ENCODE assay signal across 15 cellular contexts in the genomic region with DNA sequence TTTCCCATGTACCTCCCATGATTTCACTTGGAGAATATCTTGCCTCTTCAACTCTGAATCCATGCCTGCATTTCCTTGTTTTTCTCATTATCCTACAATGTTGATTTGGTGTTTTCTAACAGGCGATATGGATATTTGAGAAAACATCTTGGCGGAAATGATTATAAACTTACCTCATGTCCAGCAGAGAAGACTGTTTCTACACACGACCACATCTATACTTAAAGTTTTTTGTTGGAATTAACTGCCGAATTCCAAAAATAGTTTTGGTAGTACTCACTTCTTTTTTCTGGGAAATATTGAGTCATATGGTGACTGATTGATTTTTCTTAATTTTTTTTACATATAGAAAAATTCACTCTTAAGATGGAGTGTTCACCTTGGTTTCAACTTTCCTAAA. TPM values are rescaled to one million over a fixed set of nuclear protein-coding genes. Genes with fewer than 3 reads are reported as not detected.
A peak's percentile ranks its signal among the peaks of the same experiment; 100 is the strongest.
DNase-seq lines count a peak whose midpoint lies in the region; ATAC-seq, FAIRE-seq and TF ChIP-seq lines count a peak whose summit lies in the region.
"Had no signal": no experiment of that assay in that cellular context is flagged by ENCODE, and none has a peak within 500 bp of the region (broad histone marks: within the 10 kb centered on the region; RNA-seq: fewer than 3 reads in every experiment).

No MANE protein-coding gene starts in this region.

- intact Hi-C loops in kidney (cut with DNase I) = no loop called here

- H3K4me1 ChIP-seq in fibroblast of lung (ENCODE audit: control insufficient read depth, extremely low read depth, insufficient read depth, low read length) (no peaks in the 10 kb centered on the region), skeletal muscle satellite cell (ENCODE audit: control insufficient read depth, insufficient read depth, low read length) (peaks cover 15% of the 10 kb centered on the region), kidney (ENCODE audit: control insufficient read depth in 1 of 2, insufficient read depth in 1 of 2, low read depth in 1 of 2, low read length in 2 of 2) (no peaks in the 10 kb centered on the region)

- peak; percentile 4 for DNase-seq in H4 (ENCODE audit: low spot score)
- DNase-seq in RKO (ENCODE audit: low spot score) = peak; percentile 23
- peak; percentile 66 to 82 for DNase-seq in fibroblast of lung (ENCODE audit: low read depth in 2 of 2)
- no peak for DNase-seq in hypothalamus (lab: John Stamatoyannopoulos, UW)
- DNase-seq in kidney = no peak
- DNase-seq: activated naive CD4-positive, alpha-beta T cell treated with Interleukin-2 at 50 U/mL for 16 hours; C1 segment of cervical spinal cord; immature natural killer cell; NCI-H1092; NCI-H82; T-helper 2 cell had no signal

- H3K27me3 ChIP-seq in fibroblast of lung (ENCODE audit: control insufficient read depth, insufficient read depth, low read length) (no peaks in the 10 kb centered on the region), skeletal muscle satellite cell (ENCODE audit: control insufficient read depth, insufficient read depth, low read length) (no peaks in the 10 kb centered on the region)
- H3K27me3 ChIP-seq: cardiac muscle cell had no signal

- H3K9me3 ChIP-seq in fibroblast of lung (ENCODE audit: control insufficient read depth, insufficient read depth, low read depth, low read length) (no peaks in the 10 kb centered on the region), skeletal muscle satellite cell (replicated peaks; ENCODE audit: low read length) (no peaks in the 10 kb centered on the region), kidney (ENCODE audit: control insufficient read depth in 1 of 2, low read length in 2 of 2) (no peaks in the 10 kb centered on the region)

- no peaks in the 10 kb centered on the region for H4K20me1 ChIP-seq in fibroblast of lung (ENCODE audit: control insufficient read depth, extremely low read depth, insufficient read depth, low read length)

- FAIRE-seq in kidney (lab: Jason Lieb, UNC) = no peak

- no peak overlapping the region for H3K9ac ChIP-seq in fibroblast of lung (ENCODE audit: insufficient read depth, low read length)
- H3K9ac ChIP-seq in skeletal muscle satellite cell (ENCODE audit: low read depth, low read length) = no peak overlapping the region
- H3K9ac ChIP-seq in kidney (ENCODE audit: low read length in 2 of 2) = no peak overlapping the region

- H2AFZ ChIP-seq in fibroblast of lung (ENCODE audit: low read length) = peak overlapping the region; percentile 26

- no peaks in the 10 kb centered on the region for H3K79me2 ChIP-seq in fibroblast of lung (ENCODE audit: control insufficient read depth, insufficient read depth, low read length)

- no peak overlapping the region for H3K4me3 ChIP-seq in fibroblast of lung (replicated peaks in 1 of 4; ENCODE audit: control extremely low read depth in 1 of 4, insufficient read depth in 1 of 4, low read depth in 3 of 4, low read length in 4 of 4)
- H3K4me3 ChIP-seq in skeletal muscle satellite cell (ENCODE audit: low read length) = no peak overlapping the region
- H3K4me3 ChIP-seq in kidney (ENCODE audit: low read length in 2 of 2) = no peak overlapping the region
- H3K4me3 ChIP-seq: cardiac muscle cell had no signal

- peak overlapping the region; percentile 23 for H3K27ac ChIP-seq in fibroblast of lung (ENCODE audit: insufficient read depth, low read length)
- H3K27ac ChIP-seq in kidney (ENCODE audit: low read depth in 2 of 2, low read length in 2 of 2) = no peak overlapping the region
- H3K27ac ChIP-seq: cardiac muscle cell had no signal

- TF ChIP-seq CTCF in fibroblast of lung (conservative IDR thresholded peaks at IDR 0.05 in 1 of 2, IDR thresholded peaks at IDR 0.05 in 1 of 2; ENCODE audit: low read depth in 1 of 2, low read length in 2 of 2) (no peak), kidney (IDR thresholded peaks at IDR 0.05; ENCODE audit: borderline replicate concordance, extremely low read depth, insufficient read depth) (no peak)

- no peak for ATAC-seq in GM19455 (IDR thresholded peaks at IDR 0.05; ENCODE audit: unreplicated experiment)
- ATAC-seq: activated CD4-positive, CD25-positive, alpha-beta regulatory T cell treated with anti-CD3 and anti-CD28 coated beads, Interleukin-2, amount 50 U/mL, for 24 hours had no signal

- H3K36me3 ChIP-seq in fibroblast of lung (ENCODE audit: control insufficient read depth, insufficient read depth, low read length) (no peaks in the 10 kb centered on the region), skeletal muscle satellite cell (ENCODE audit: insufficient read depth, low read length) (no peaks in the 10 kb centered on the region), kidney (ENCODE audit: control insufficient read depth in 1 of 2, insufficient read depth in 2 of 2, low read length in 2 of 2) (no peaks in the 10 kb centered on the region)
- H3K36me3 ChIP-seq: cardiac muscle cell had no signal

- H3K4me2 ChIP-seq in fibroblast of lung (ENCODE audit: extremely low read depth, insufficient read depth, low read length) (no peak overlapping the region), skeletal muscle satellite cell (ENCODE audit: low read length) (peak overlapping the region; percentile 11)

RNA-seq across cellular contexts. Expression of a gene that starts 41.4 kb away (rescaled TPM):
- 5.0 TPM in 2 replicates for total RNA-seq in H4 (2014; rRNA removed; shearing (Covaris generic))
- total RNA-seq in fibroblast of lung = 0.26 and 0.33 TPM in 2 replicates
- polyA plus RNA-seq in fibroblast of lung = 0.50 and 0.87 TPM in 2 replicates
- 0.45 and 0.47 TPM in 2 replicates for polyA plus RNA-seq in fibroblast of lung (2012)
- polyA minus RNA-seq in fibroblast of lung (ENCODE audit: low replicate concordance) = 1.3 TPM in 1 of 2 replicates, not detected in the other
- total RNA-seq in skeletal muscle satellite cell (2012; rRNA removed) = 9.2 and 13.7 TPM in 2 replicates
- not detected for total RNA-seq in kidney
- polyA plus RNA-seq in kidney (ENCODE audit: insufficient read depth, low read depth, low replicate concordance) = not detected
- polyA plus RNA-seq: immature natural killer cell had no signal

Comparison
In these comparisons a context has a peak if more than half of its experiments do, and no peak if none do; other contexts are left out.
1. DNase-seq: peak in H4 (single experiment), RKO (single experiment) and fibroblast of lung (2 of 2); none in hypothalamus (0 of 51) and kidney (single experiment).